In genomic region chr15:41285285-41285684, GRCh38 we compare ENCODE assay signal across 9 cellular contexts. TPM values are rescaled to one million over a fixed set of nuclear protein-coding genes. Genes with fewer than 3 reads are reported as not detected.
A peak's percentile ranks its signal among the peaks of the same experiment; 100 is the strongest.
DNase-seq lines count a peak whose midpoint lies in the region; ATAC-seq and TF ChIP-seq lines count a peak whose summit lies in the region.
"Had no signal": no experiment of that assay in that cellular context is flagged by ENCODE, and none has a peak within 500 bp of the region (broad histone marks: within the 10 kb centered on the region; RNA-seq: fewer than 3 reads in every experiment).

No MANE protein-coding gene starts in this region.

- H3K4me3 ChIP-seq in GM08714 (ENCODE audit: low read length): peak overlapping the region; percentile 99
- H3K4me3 ChIP-seq in SU-DHL-6 (ENCODE audit: insufficient read depth, low read length, poor library complexity, severe bottlenecking): peak overlapping the region; percentile 77
- H3K4me3 ChIP-seq in fibroblast of lung (replicated peaks in 1 of 4; ENCODE audit: control extremely low read depth in 1 of 4, insufficient read depth in 1 of 4, low read depth in 3 of 4, low read length in 4 of 4): peak overlapping the region; percentile 74 to 97 (median 88)
- H3K4me3 ChIP-seq in rectal smooth muscle tissue (ENCODE audit: low read length): peak overlapping the region; percentile 96

- peak overlapping the region; percentile 82 for H3K9ac ChIP-seq in SU-DHL-6 (ENCODE audit: low read length)
- no peak overlapping the region for H3K9ac ChIP-seq in fibroblast of lung (ENCODE audit: insufficient read depth, low read length)
- H3K9ac ChIP-seq in rectal smooth muscle tissue (ENCODE audit: low read length): no peak overlapping the region

- no peaks in the 10 kb centered on the region for H3K9me3 ChIP-seq in SU-DHL-6 (ENCODE audit: insufficient read depth, low read length)
- no peaks in the 10 kb centered on the region for H3K9me3 ChIP-seq in fibroblast of lung (ENCODE audit: control insufficient read depth, insufficient read depth, low read depth, low read length)

- H3K4me1 ChIP-seq in fibroblast of lung (ENCODE audit: control insufficient read depth, extremely low read depth, insufficient read depth, low read length) (peaks cover 11% of the 10 kb centered on the region), rectal smooth muscle tissue (ENCODE audit: control insufficient read depth, insufficient read depth, low read length) (peaks cover 5% of the 10 kb centered on the region)

- ATAC-seq in GM21619 (IDR thresholded peaks at IDR 0.05; ENCODE audit: unreplicated experiment): no peak

- H3K27ac ChIP-seq in SU-DHL-6 (ENCODE audit: low read depth, low read length) (peak overlapping the region; percentile 89), fibroblast of lung (ENCODE audit: insufficient read depth, low read length) (no peak overlapping the region), rectal smooth muscle tissue (ENCODE audit: low read depth, low read length) (no peak overlapping the region)

- no peak for DNase-seq in fibroblast of lung (ENCODE audit: low read depth in 2 of 2)
- DNase-seq in COLO829 (ENCODE audit: low spot score): no peak
- DNase-seq in DMS53 (lab: John Stamatoyannopoulos, UW): no peak
- DNase-seq in NCI-H187 (lab: John Stamatoyannopoulos, UW): no peak

- H3K36me3 ChIP-seq in SU-DHL-6 (ENCODE audit: low read length) (peaks cover 36% of the 10 kb centered on the region), fibroblast of lung (ENCODE audit: control insufficient read depth, insufficient read depth, low read length) (peaks cover 7% of the 10 kb centered on the region), rectal smooth muscle tissue (ENCODE audit: control insufficient read depth, insufficient read depth, low read length) (peaks cover 5% of the 10 kb centered on the region)

- H3K9me2 ChIP-seq in SU-DHL-6 (replicated peaks; ENCODE audit: insufficient read depth, low read length): no peaks in the 10 kb centered on the region

- no peak for TF ChIP-seq CTCF in SU-DHL-6 (IDR thresholded peaks at IDR 0.05; ENCODE audit: insufficient read depth, low read length, poor library complexity, severe bottlenecking)
- no peak for TF ChIP-seq CTCF in fibroblast of lung (conservative IDR thresholded peaks at IDR 0.05 in 1 of 2, IDR thresholded peaks at IDR 0.05 in 1 of 2; ENCODE audit: low read depth in 1 of 2, low read length in 2 of 2)

- H3K4me2 ChIP-seq in SU-DHL-6 (ENCODE audit: low read depth, low read length, poor library complexity, severe bottlenecking) (peak overlapping the region; percentile 95), fibroblast of lung (ENCODE audit: extremely low read depth, insufficient read depth, low read length) (peak overlapping the region; percentile 36)

- H2AFZ ChIP-seq in SU-DHL-6 (ENCODE audit: low read depth, low read length, severe bottlenecking) (no peak overlapping the region), fibroblast of lung (ENCODE audit: low read length) (no peak overlapping the region)

- peaks cover 15% of the 10 kb centered on the region for H3F3A ChIP-seq in SU-DHL-6 (ENCODE audit: insufficient read depth)

- H3K79me2 ChIP-seq in SU-DHL-6 (ENCODE audit: insufficient read depth, low read length) (peaks cover 49% of the 10 kb centered on the region), fibroblast of lung (ENCODE audit: control insufficient read depth, insufficient read depth, low read length) (peaks cover 28% of the 10 kb centered on the region)

- no peaks in the 10 kb centered on the region for H3K27me3 ChIP-seq in SU-DHL-6 (ENCODE audit: low read length)
- no peaks in the 10 kb centered on the region for H3K27me3 ChIP-seq in fibroblast of lung (ENCODE audit: control insufficient read depth, insufficient read depth, low read length)
- no peaks in the 10 kb centered on the region for H3K27me3 ChIP-seq in rectal smooth muscle tissue (ENCODE audit: control insufficient read depth, insufficient read depth, low read length)

- H4K20me1 ChIP-seq in SU-DHL-6 (ENCODE audit: low read depth, low read length) (peaks cover 4% of the 10 kb centered on the region; the same call in 1 of the 2 replicates), fibroblast of lung (ENCODE audit: control insufficient read depth, extremely low read depth, insufficient read depth, low read length) (no peaks in the 10 kb centered on the region)

RNA-seq across cellular contexts. Expression of gene OIP5, which starts 47.1 kb away (rescaled TPM):
- 0.26 and 2.0 TPM in 2 replicates for total RNA-seq in fibroblast of lung
- 2.4 and 8.3 TPM in 2 replicates for polyA plus RNA-seq in fibroblast of lung
- polyA plus RNA-seq in fibroblast of lung (2012): 1.8 and 6.7 TPM in 2 replicates
- 1.8 TPM in 1 of 2 replicates, not detected in the other for polyA minus RNA-seq in fibroblast of lung (ENCODE audit: low replicate concordance)

RNA-seq across cellular contexts. Expression of gene NUSAP1, which starts 47.4 kb away (rescaled TPM):
- 15.9 and 27.6 TPM in 2 replicates for total RNA-seq in fibroblast of lung
- polyA plus RNA-seq in fibroblast of lung: 25.7 and 88.9 TPM in 2 replicates
- 17.7 and 60.0 TPM in 2 replicates for polyA plus RNA-seq in fibroblast of lung (2012)
- 16.6 and 63.9 TPM in 2 replicates for polyA minus RNA-seq in fibroblast of lung (ENCODE audit: low replicate concordance)

RNA-seq across cellular contexts. Expression of gene CHP1, which starts 54.2 kb away (rescaled TPM):
- total RNA-seq in fibroblast of lung: 61.4 and 84.7 TPM in 2 replicates
- polyA plus RNA-seq in fibroblast of lung: 118 and 123 TPM in 2 replicates
- 93.5 and 95.3 TPM in 2 replicates for polyA plus RNA-seq in fibroblast of lung (2012)
- 87.4 and 109 TPM in 2 replicates for polyA minus RNA-seq in fibroblast of lung (ENCODE audit: low replicate concordance)

RNA-seq across cellular contexts. Expression of gene EXD1, which starts 54.7 kb away (rescaled TPM):
- total RNA-seq in fibroblast of lung: 0.17 TPM in 1 of 2 replicates, not detected in the other
- polyA plus RNA-seq in fibroblast of lung: 0.02 TPM in 1 of 2 replicates, not detected in the other
- polyA plus RNA-seq in fibroblast of lung (2012): not detected in 2 replicates
- not detected in 2 replicates for polyA minus RNA-seq in fibroblast of lung (ENCODE audit: low replicate concordance)
- total RNA-seq: renal cortical epithelial cell had no signal
